In the genomic region with DNA sequence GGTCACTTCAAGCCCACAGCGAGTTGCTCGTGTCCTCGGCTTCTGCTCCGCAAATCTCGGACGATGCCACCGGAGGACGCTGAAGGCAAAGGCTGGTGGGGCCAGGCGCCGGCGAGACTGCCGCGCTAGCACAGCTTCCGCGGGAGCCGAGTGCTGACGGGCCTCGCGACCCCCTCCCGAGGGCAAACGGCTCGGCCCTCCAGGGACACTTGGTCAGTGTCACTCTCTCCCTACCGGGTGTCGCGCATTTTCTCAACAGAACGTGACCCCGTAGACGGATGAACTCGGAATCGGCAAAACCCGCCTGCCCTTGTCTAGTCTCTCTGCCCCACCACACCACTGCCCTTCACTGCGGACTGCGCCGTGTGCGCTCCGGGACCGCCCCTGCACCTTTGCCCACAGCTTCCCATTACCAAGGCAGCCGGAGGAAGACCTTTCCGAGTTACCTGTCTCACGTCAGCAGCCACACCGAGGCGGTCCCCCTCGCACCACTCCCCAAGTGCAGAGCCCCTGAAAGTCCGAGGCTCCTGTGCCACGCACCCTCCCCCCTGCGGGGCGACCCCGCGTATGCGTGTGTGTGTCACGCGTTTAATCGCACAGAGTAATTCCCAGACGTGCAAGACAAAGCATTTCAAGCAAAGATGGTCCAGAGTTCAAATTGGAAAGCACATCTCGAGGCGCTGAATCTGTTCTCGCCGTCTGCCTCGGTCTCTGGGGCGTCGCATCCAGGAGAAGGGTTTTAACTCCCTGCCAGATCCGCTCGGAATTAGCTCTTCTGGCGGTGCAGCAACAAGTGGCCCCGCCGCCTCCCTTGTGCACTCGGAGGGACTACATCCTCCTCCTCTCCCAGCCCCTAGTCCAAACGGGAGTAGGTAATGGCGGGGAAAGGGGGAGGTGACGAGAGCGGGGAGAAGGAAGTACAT, we compare ENCODE assay signal across 9 cellular contexts.
DNase-seq lines count a peak whose midpoint lies in the region; ATAC-seq, FAIRE-seq and TF ChIP-seq lines count a peak whose summit lies in the region.
"Had no signal": no experiment of that assay in that cellular context is flagged by ENCODE, and none has a peak within 500 bp of the region (broad histone marks: within the 10 kb centered on the region; RNA-seq: fewer than 3 reads in every experiment).

No MANE protein-coding gene starts in this region.

- peaks cover 95% of the 10 kb centered on the region for H3K27me3 Mint-ChIP-seq in central memory CD8-positive, alpha-beta T cell

- no peak for ATAC-seq in central memory CD8-positive, alpha-beta T cell (replicated peaks; ENCODE audit: extremely low read depth, poor library complexity, severe bottlenecking)
- ATAC-seq in HepG2, result peak; percentile 52

- no peak overlapping the region for H3K4me2 ChIP-seq in HepG2 (ENCODE audit: low read depth, low read length)

- H3K9me3 Mint-ChIP-seq in central memory CD8-positive, alpha-beta T cell, result no peaks in the 10 kb centered on the region

- TF ChIP-seq POLR2A in HepG2 (IDR thresholded peaks at IDR 0.05; ENCODE audit: insufficient read depth in 1 of 2, low read depth in 2 of 2, low read length in 2 of 2) (no peak), thyroid gland (IDR thresholded peaks at IDR 0.05) (peak in 1 of 2 donors; percentile 63)

- no TSS peak for BruUV-seq in HepG2 (replicated peaks; lab: Mats Ljungman, UMichigan)

- H3K36me3 ChIP-seq in HepG2 (replicated peaks in 1 of 2; ENCODE audit: control insufficient read depth in 1 of 2, insufficient read depth in 2 of 2, low read length in 2 of 2) (no peaks in the 10 kb centered on the region), thyroid gland (no peaks in the 10 kb centered on the region)

- no peaks in the 10 kb centered on the region for H3K79me2 ChIP-seq in HepG2 (ENCODE audit: insufficient read depth, low read length)

- H3K27ac ChIP-seq in AG04450 (ENCODE audit: low read depth, low read length) (no peak overlapping the region), HepG2 (ENCODE audit: extremely low read length, insufficient read depth, low read length) (no peak overlapping the region), thyroid gland (peak overlapping the region; percentile 63 to 92 (median 78))

- no peak for DNase-seq in AG04450 (ENCODE audit: low read depth, low spot score)
- peak; percentile 8 for DNase-seq in NCI-H82 treated with DMSO at 0.1 percent for 48 hours (lab: John Stamatoyannopoulos, UW; ENCODE audit: unreplicated experiment)
- no peak for DNase-seq in central memory CD8-positive, alpha-beta T cell (ENCODE audit: low spot score in 2 of 2)
- DNase-seq in HepG2 (ENCODE audit: low spot score), result no peak
- peak; percentile 84 to 85 for DNase-seq in thyroid gland
- DNase-seq in HUDEP-2 (lab: John Stamatoyannopoulos, UW; ENCODE audit: unreplicated experiment in 76 of 76), result no peak
- no peak for DNase-seq in NCI-H187 (lab: John Stamatoyannopoulos, UW)

- H2AFZ ChIP-seq in HepG2 (ENCODE audit: low read length), result no peak overlapping the region

- peak overlapping the region; percentile 72 for H3K4me3 Mint-ChIP-seq in central memory CD8-positive, alpha-beta T cell

- H3K4me3 ChIP-seq in AG04450 (ENCODE audit: low read depth, low read length) (peak overlapping the region; percentile 32), HepG2 (replicated peaks in 1 of 3; ENCODE audit: insufficient read depth in 1 of 3, low read depth in 2 of 3, low read length in 3 of 3) (no peak overlapping the region), thyroid gland (replicated peaks in 1 of 3) (peak overlapping the region; percentile 10 to 39 (median 29))
- H3K4me3 ChIP-seq: lung had no signal

- no peak for TF ChIP-seq EP300 in HepG2 (IDR thresholded peaks at IDR 0.05; ENCODE audit: low read depth in 2 of 2, low read length in 2 of 2)
- no peak for TF ChIP-seq EP300 in HepG2 (CRISPR knock-in tag; IDR thresholded peaks at IDR 0.05; ENCODE audit: borderline replicate concordance)

- H3K4me1 ChIP-seq in HepG2 (ENCODE audit: insufficient read depth, low read length), result no peaks in the 10 kb centered on the region
- H3K4me1 ChIP-seq in thyroid gland, result peaks cover 25 to 41% of the 10 kb centered on the region in 2 donors

- intact Hi-C loops in HepG2 (cut with micrococcal nuclease; ENCODE audit: unreplicated experiment), result no loop called here
- intact Hi-C loops in thyroid gland (cut with DNase I), result loop anchor here (5.0 to 10.0 kb wide), 4 partner anchors 136 to 452 kb away; no protein-coding TSS in a partner anchor

- no peak for TF ChIP-seq RAD21 in HepG2 (CRISPR knock-in tag; IDR thresholded peaks at IDR 0.05)

- no peak overlapping the region for H3K9ac ChIP-seq in HepG2 (ENCODE audit: insufficient read depth, low read depth, low read length)

- WGBS in HepG2 (ENCODE audit: low lambda C conversion rate), result 34% methylated on average over 44 of the region's 71 CpGs
- 1% methylated on average over 37 to 45 of the region's 71 CpGs for WGBS in thyroid gland, 2 donors

- peaks cover 32% of the 10 kb centered on the region for H3K4me1 Mint-ChIP-seq in central memory CD8-positive, alpha-beta T cell

- H3K36me3 Mint-ChIP-seq in central memory CD8-positive, alpha-beta T cell (ENCODE audit: insufficient read depth), result peaks cover 8% of the 10 kb centered on the region

- no peak overlapping the region for H3K27ac Mint-ChIP-seq in central memory CD8-positive, alpha-beta T cell (ENCODE audit: low read depth)

- in situ Hi-C loops in HepG2 (cut with HindIII; ENCODE audit: extremely low pct_ligation_motif_present, low pct_unique_long_range_greater_than_20kb), result no loop called here

- CTCF ChIA-PET in AG04450 (lab: Charles Lee) (interaction anchor here (0.8 kb wide), 1 partner anchor 10 kb away, joined by 3 read pairs; no protein-coding TSS in a partner anchor), HepG2 (lab: Yijun Ruan, JAX; ENCODE audit: low intra/inter-chr PET ratio, low total read pairs) (no interaction called here)

- TF ChIP-seq CTCF in AG04450 (IDR thresholded peaks at IDR 0.05; ENCODE audit: low read depth, low read length) (peak; percentile 23; the same call in 1 of the 2 replicates), GM12873 (IDR thresholded peaks at IDR 0.05; ENCODE audit: insufficient read depth, low read depth, low read length, missing control alignments) (peak; percentile 49), HepG2 (CRISPR knock-in tag; IDR thresholded peaks at IDR 0.05) (no peak), thyroid gland (IDR thresholded peaks at IDR 0.05) (peak in 5 of 6 experiments; percentile 32 to 75 (median 59))

- FAIRE-seq in HepG2 (lab: Jason Lieb, UNC), result no peak

- POLR2A ChIA-PET in AG04450 (lab: Yijun Ruan, JAX), result interaction anchor here (0.9 kb wide), 1 partner anchor 1193 kb away, joined by 4 read pairs; no protein-coding TSS in a partner anchor
- POLR2A ChIA-PET in HepG2 (lab: Yijun Ruan, JAX), result no interaction called here

- peaks cover 67% of the 10 kb centered on the region for H3K27me3 ChIP-seq in AG04450 (ENCODE audit: control insufficient read depth, insufficient read depth, low read length)
- peaks cover 2 to 52% of the 10 kb centered on the region in 2 experiments; a peak in 4 of 5 replicates for H3K27me3 ChIP-seq in HepG2 (ENCODE audit: control insufficient read depth in 1 of 2, insufficient read depth in 2 of 2, low read length in 2 of 2)
- H3K27me3 ChIP-seq in thyroid gland, result no peaks in the 10 kb centered on the region

- no peaks in the 10 kb centered on the region for H4K20me1 ChIP-seq in HepG2 (ENCODE audit: insufficient read depth, low read length)

- H3K9me3 ChIP-seq in AG04450 (ENCODE audit: control insufficient read depth, insufficient read depth, low read length) (peaks cover 15% of the 10 kb centered on the region; the same call in 1 of the 2 replicates), HepG2 (ENCODE audit: low read length) (no peaks in the 10 kb centered on the region), thyroid gland (no peaks in the 10 kb centered on the region)

TF ChIP-seq in HepG2, 621 proteins besides CTCF, POLR2A, EP300 and RAD21:
- TF ChIP-seq MTF2 (CRISPR knock-in tag; IDR thresholded peaks at IDR 0.05; ENCODE audit: borderline replicate concordance) (peak; percentile 71; the same call in 1 of the 2 replicates), ZNF10 (CRISPR knock-in tag; IDR thresholded peaks at IDR 0.05; ENCODE audit: borderline replicate concordance, low read depth) (no peak), SNAPC2 (CRISPR knock-in tag; IDR thresholded peaks at IDR 0.05) (no peak), STAG1 (CRISPR knock-in tag; IDR thresholded peaks at IDR 0.05) (0 out of 2 replicates have a peak, but pooled peaks have one; percentile 8), MIXL1 (CRISPR knock-in tag; IDR thresholded peaks at IDR 0.05) (no peak), DPF2 (CRISPR knock-in tag; IDR thresholded peaks at IDR 0.05; ENCODE audit: borderline replicate concordance, low read depth) (no peak), TAF1 (CRISPR knock-in tag; IDR thresholded peaks at IDR 0.05) (no peak)
- TF ChIP-seq, protein P1, sequence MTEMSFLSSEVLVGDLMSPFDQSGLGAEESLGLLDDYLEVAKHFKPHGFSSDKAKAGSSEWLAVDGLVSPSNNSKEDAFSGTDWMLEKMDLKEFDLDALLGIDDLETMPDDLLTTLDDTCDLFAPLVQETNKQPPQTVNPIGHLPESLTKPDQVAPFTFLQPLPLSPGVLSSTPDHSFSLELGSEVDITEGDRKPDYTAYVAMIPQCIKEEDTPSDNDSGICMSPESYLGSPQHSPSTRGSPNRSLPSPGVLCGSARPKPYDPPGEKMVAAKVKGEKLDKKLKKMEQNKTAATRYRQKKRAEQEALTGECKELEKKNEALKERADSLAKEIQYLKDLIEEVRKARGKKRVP (CRISPR knock-in tag; IDR thresholded peaks at IDR 0.05), result no peak

Comparison
In these comparisons a context has a peak if more than half of its experiments do, and no peak if none do; other contexts are left out.
1. DNase-seq: peak in NCI-H82 treated with DMSO at 0.1 percent for 48 hours (single experiment) and thyroid gland (2 of 2); none in AG04450 (single experiment), central memory CD8-positive, alpha-beta T cell (0 of 2), HepG2 (single experiment), HUDEP-2 (0 of 76) and NCI-H187 (0 of 2).
2. H3K27ac ChIP-seq: peak in thyroid gland (3 of 3); none in AG04450 (single experiment) and HepG2 (single experiment).
3. H3K4me3 ChIP-seq: peak in AG04450 (single experiment) and thyroid gland (3 of 3); none in HepG2 (0 of 3).